In genomic region chr17:64781394-64781793, GRCh38 we compare ENCODE assay signal across 7 cellular contexts.
DNase-seq lines count a peak whose midpoint lies in the region; ATAC-seq, FAIRE-seq and TF ChIP-seq lines count a peak whose summit lies in the region.

No MANE protein-coding gene starts in this region.

- no peaks in the 10 kb centered on the region for H4K20me1 ChIP-seq in SK-N-SH (ENCODE audit: insufficient read depth)

- H3K27me3 Mint-ChIP-seq in stimulated activated naive CD8-positive, alpha-beta T cell treated with anti-CD3 and anti-CD28 coated beads, Interleukin-15, amount 100 ng/mL, for 72 hours, result peaks cover 13% of the 10 kb centered on the region

- H3K9me3 ChIP-seq in SK-N-SH (no peaks in the 10 kb centered on the region), kidney (ENCODE audit: control insufficient read depth in 1 of 2, low read length in 2 of 2) (no peaks in the 10 kb centered on the region)

- no peaks in the 10 kb centered on the region for H3K9me2 ChIP-seq in SK-N-SH

- peaks cover 59% of the 10 kb centered on the region for H3K4me1 Mint-ChIP-seq in stimulated activated naive CD8-positive, alpha-beta T cell treated with anti-CD3 and anti-CD28 coated beads, Interleukin-15, amount 100 ng/mL, for 72 hours

- POLR2A ChIA-PET in SK-N-SH (lab: Yijun Ruan, JAX), result interaction anchor here (0.9 kb wide), 1 partner anchor 276 kb away, joined by 3 read pairs; no protein-coding TSS in a partner anchor

- CTCF ChIA-PET in SK-N-SH (lab: Yijun Ruan, JAX), result interaction anchor here (0.8 kb wide), 1 partner anchor 279 kb away, joined by 3 read pairs; no protein-coding TSS in a partner anchor

- no peaks in the 10 kb centered on the region for H3K79me2 ChIP-seq in SK-N-SH (ENCODE audit: insufficient read depth)

- no peak overlapping the region for H3K4me2 ChIP-seq in SK-N-SH

- DNase-seq in H7 (peak; percentile 79), SK-N-SH (peak; percentile 62), brain microvascular endothelial cell (no peak), kidney (peak; percentile 89), NCI-H446 treated with DMSO at 0.1 percent for 48 hours (lab: John Stamatoyannopoulos, UW) (no peak)
- peak in 1 of 2 donors; percentile 51 for DNase-seq in stimulated activated naive CD8-positive, alpha-beta T cell treated with anti-CD3 and anti-CD28 coated beads, Interleukin-15, amount 100 ng/mL, for 72 hours

- H3F3A ChIP-seq in SK-N-SH (replicated peaks; ENCODE audit: insufficient read depth), result peaks cover 13% of the 10 kb centered on the region

- H3K4me3 ChIP-seq in H7 (ENCODE audit: insufficient read depth, low read depth, low read length) (peak overlapping the region; percentile 64), SK-N-SH (ENCODE audit: low read depth in 2 of 2, low read length in 1 of 2) (no peak overlapping the region; a peak in 1 of 4 replicates), brain microvascular endothelial cell (ENCODE audit: low read depth, low read length) (peak overlapping the region; percentile 20), kidney (ENCODE audit: low read length in 2 of 2) (no peak overlapping the region)

- no peak for TF ChIP-seq RAD21 in SK-N-SH (IDR thresholded peaks at IDR 0.05; ENCODE audit: low read length)

- in situ Hi-C loops in brain microvascular endothelial cell (cut with HindIII; ENCODE audit: low pct_ligation_motif_present, low sequenced_read_pairs), result no loop called here

- H3K4me3 Mint-ChIP-seq in stimulated activated naive CD8-positive, alpha-beta T cell treated with anti-CD3 and anti-CD28 coated beads, Interleukin-15, amount 100 ng/mL, for 72 hours, result peak overlapping the region; percentile 78 to 80

- no peaks in the 10 kb centered on the region for H3K9me3 Mint-ChIP-seq in stimulated activated naive CD8-positive, alpha-beta T cell treated with anti-CD3 and anti-CD28 coated beads, Interleukin-15, amount 100 ng/mL, for 72 hours

- no peak overlapping the region for H2AFZ ChIP-seq in SK-N-SH (ENCODE audit: low read depth)

- H3K36me3 ChIP-seq in H7 (replicated peaks; ENCODE audit: control insufficient read depth, insufficient read depth, low read length), result no peaks in the 10 kb centered on the region
- peaks cover 7 to 26% of the 10 kb centered on the region in 2 experiments for H3K36me3 ChIP-seq in SK-N-SH (replicated peaks in 1 of 2; ENCODE audit: control insufficient read depth in 1 of 2, insufficient read depth in 2 of 2, low read length in 1 of 2)
- peaks cover 2% of the 10 kb centered on the region for H3K36me3 ChIP-seq in brain microvascular endothelial cell (replicated peaks)
- peaks cover 0 to 5% of the 10 kb centered on the region in 2 donors for H3K36me3 ChIP-seq in kidney (ENCODE audit: control insufficient read depth in 1 of 2, insufficient read depth in 2 of 2, low read length in 2 of 2)

- intact Hi-C loops in kidney (cut with DNase I), result no loop called here

- no peak overlapping the region for H3K27ac ChIP-seq in SK-N-SH (ENCODE audit: low read depth in 2 of 2, low read length in 1 of 2)
- no peak overlapping the region for H3K27ac ChIP-seq in brain microvascular endothelial cell
- H3K27ac ChIP-seq in kidney (ENCODE audit: low read depth in 2 of 2, low read length in 2 of 2), result peak overlapping the region in 1 of 2 donors; percentile 65

- no peak for TF ChIP-seq EP300 in SK-N-SH (IDR thresholded peaks at IDR 0.05; ENCODE audit: borderline replicate concordance in 1 of 2, low read depth in 1 of 2, low read length in 1 of 2)

- no peak overlapping the region for H3K27ac Mint-ChIP-seq in stimulated activated naive CD8-positive, alpha-beta T cell treated with anti-CD3 and anti-CD28 coated beads, Interleukin-15, amount 100 ng/mL, for 72 hours

- H3K9ac ChIP-seq in SK-N-SH, result no peak overlapping the region
- no peak overlapping the region for H3K9ac ChIP-seq in kidney (ENCODE audit: low read length in 2 of 2)

- peaks cover 53% of the 10 kb centered on the region for H3K27me3 ChIP-seq in H7 (ENCODE audit: control insufficient read depth, insufficient read depth, low read length)
- H3K27me3 ChIP-seq in SK-N-SH (ENCODE audit: insufficient read depth), result no peaks in the 10 kb centered on the region
- peaks cover 11% of the 10 kb centered on the region for H3K27me3 ChIP-seq in brain microvascular endothelial cell (replicated peaks)

- ATAC-seq in stimulated activated naive CD8-positive, alpha-beta T cell treated with anti-CD3 and anti-CD28 coated beads, Interleukin-15, amount 100 ng/mL, for 72 hours, result peak; percentile 49
- ATAC-seq in GM21576 (IDR thresholded peaks at IDR 0.05; ENCODE audit: unreplicated experiment), result no peak

- no peak for TF ChIP-seq CTCF in SK-N-SH (IDR thresholded peaks at IDR 0.05)
- TF ChIP-seq CTCF in brain microvascular endothelial cell (IDR thresholded peaks at IDR 0.05; ENCODE audit: low read depth, low read length, missing control alignments), result no peak
- no peak for TF ChIP-seq CTCF in kidney (IDR thresholded peaks at IDR 0.05; ENCODE audit: borderline replicate concordance, extremely low read depth, insufficient read depth)

- FAIRE-seq in kidney (lab: Jason Lieb, UNC), result no peak

- H3K4me1 ChIP-seq in SK-N-SH (ENCODE audit: control insufficient read depth in 1 of 2, insufficient read depth in 2 of 2, low read depth in 1 of 2, low read length in 1 of 2), result peaks cover 6 to 16% of the 10 kb centered on the region in 2 experiments; a peak in 3 of 4 replicates
- peaks cover 0 to 29% of the 10 kb centered on the region in 2 donors for H3K4me1 ChIP-seq in kidney (ENCODE audit: control insufficient read depth in 1 of 2, insufficient read depth in 1 of 2, low read depth in 1 of 2, low read length in 2 of 2)

- WGBS in SK-N-SH (ENCODE audit: low lambda C conversion rate), result 94% methylated on average over 38 of the region's 40 CpGs

TF ChIP-seq in SK-N-SH, 30 proteins besides CTCF, POLR2A, EP300 and RAD21:
- no peak for TF ChIP-seq IRF3 (IDR thresholded peaks at IDR 0.05; ENCODE audit: low read depth, low read length)

Comparison
In these comparisons a context has a peak if more than half of its experiments do, and no peak if none do; other contexts are left out.
1. DNase-seq: peak in H7 (single experiment), SK-N-SH (single experiment) and kidney (single experiment); none in brain microvascular endothelial cell (single experiment) and NCI-H446 treated with DMSO at 0.1 percent for 48 hours (single experiment).
2. H3K4me3 ChIP-seq: peak in H7 (single experiment) and brain microvascular endothelial cell (single experiment); none in SK-N-SH (0 of 2) and kidney (0 of 2).